In genomic region chr12:111367661-111368221, GRCh38 we compare ENCODE assay signal across 1 cellular context.
TF ChIP-seq lines count a peak whose summit lies in the region.

No MANE protein-coding gene starts in this region.

TF ChIP-seq in HepG2, 621 proteins besides CTCF, POLR2A, EP300 and RAD21 (continued from another document and continues in another):
- TF ChIP-seq HNRNPL (IDR thresholded peaks at IDR 0.05; ENCODE audit: low read depth, low read length) (peak; percentile 100), ZZZ3 (CRISPR knock-in tag; IDR thresholded peaks at IDR 0.05; ENCODE audit: borderline replicate concordance) (peak; percentile 50; the same call in 1 of the 2 replicates), ZNF773 (CRISPR knock-in tag; IDR thresholded peaks at IDR 0.05; ENCODE audit: borderline replicate concordance) (no peak), SAP130 (CRISPR knock-in tag; IDR thresholded peaks at IDR 0.05; ENCODE audit: low read depth) (peak; percentile 88), ZNF12 (CRISPR knock-in tag; IDR thresholded peaks at IDR 0.05) (no peak), ZBTB49 (CRISPR knock-in tag; IDR thresholded peaks at IDR 0.05; ENCODE audit: borderline replicate concordance) (no peak), RXRA (CRISPR knock-in tag; IDR thresholded peaks at IDR 0.05) (peak; percentile 99), ARID4A (CRISPR knock-in tag; IDR thresholded peaks at IDR 0.05; ENCODE audit: borderline replicate concordance) (peak; percentile 78; the same call in 1 of the 2 replicates), DPF2 (CRISPR knock-in tag; IDR thresholded peaks at IDR 0.05; ENCODE audit: borderline replicate concordance, low read depth) (peak; percentile 90), HNRNPLL (IDR thresholded peaks at IDR 0.05; ENCODE audit: low read depth, low read length, poor library complexity, severe bottlenecking) (no peak), ZBTB2 (CRISPR knock-in tag; IDR thresholded peaks at IDR 0.05; ENCODE audit: low read depth) (peak; percentile 66; the same call in 1 of the 2 replicates), NKX3-1 (CRISPR knock-in tag; IDR thresholded peaks at IDR 0.05) (no peak), MAF1 (CRISPR knock-in tag; IDR thresholded peaks at IDR 0.05; ENCODE audit: borderline replicate concordance) (no peak), NPAS2 (CRISPR knock-in tag; IDR thresholded peaks at IDR 0.05; ENCODE audit: borderline replicate concordance) (no peak), ZMYM4 (CRISPR knock-in tag; IDR thresholded peaks at IDR 0.05) (peak; percentile 56; the same call in 1 of the 2 replicates), RBFOX2 (IDR thresholded peaks at IDR 0.05; ENCODE audit: low read depth, low read length) (peak; percentile 47; the same call in 1 of the 2 replicates), ZGPAT (CRISPR knock-in tag; IDR thresholded peaks at IDR 0.05) (peak; percentile 91), SP140L (CRISPR knock-in tag; IDR thresholded peaks at IDR 0.05; ENCODE audit: borderline replicate concordance) (no peak), RFXANK (CRISPR knock-in tag; IDR thresholded peaks at IDR 0.05) (no peak), ZBTB20 (CRISPR knock-in tag; IDR thresholded peaks at IDR 0.05; ENCODE audit: borderline replicate concordance, low read depth) (0 out of 2 replicates have a peak, but pooled peaks have one; percentile 81), HOXA5 (CRISPR knock-in tag; IDR thresholded peaks at IDR 0.05) (0 out of 2 replicates have a peak, but pooled peaks have one; percentile 72), POLR2G (IDR thresholded peaks at IDR 0.05; ENCODE audit: low read depth, low read length) (peak; percentile 72), ZBTB7B (CRISPR knock-in tag; IDR thresholded peaks at IDR 0.05) (peak; percentile 87), MEIS2 (CRISPR knock-in tag; IDR thresholded peaks at IDR 0.05) (peak; percentile 55; the same call in 1 of the 2 replicates), ZNF660 (CRISPR knock-in tag; IDR thresholded peaks at IDR 0.05; ENCODE audit: borderline replicate concordance, low read depth) (no peak), ZNF33A (CRISPR knock-in tag; IDR thresholded peaks at IDR 0.05; ENCODE audit: borderline replicate concordance) (no peak; the same call in 1 of the 2 replicates), ZNF564 (CRISPR knock-in tag; IDR thresholded peaks at IDR 0.05) (peak; percentile 53; the same call in 1 of the 2 replicates), RAD51 (IDR thresholded peaks at IDR 0.05; ENCODE audit: borderline replicate concordance) (no peak), HDAC1 (CRISPR knock-in tag; IDR thresholded peaks at IDR 0.05) (peak; percentile 91), NFIC (IDR thresholded peaks at IDR 0.05; ENCODE audit: low read length) (peak; percentile 47; the same call in 1 of the 2 replicates), BHLHE40 (IDR thresholded peaks at IDR 0.05; ENCODE audit: low read length) (no peak), KLF6 (CRISPR knock-in tag; IDR thresholded peaks at IDR 0.05) (peak; percentile 22; the same call in 1 of the 2 replicates), NR2F6 (IDR thresholded peaks at IDR 0.05) (peak; percentile 92), NR2F6 (CRISPR knock-in tag; IDR thresholded peaks at IDR 0.05) (peak; percentile 94), ZNF225 (CRISPR knock-in tag; IDR thresholded peaks at IDR 0.05) (no peak), TIGD3 (CRISPR knock-in tag; IDR thresholded peaks at IDR 0.05; ENCODE audit: borderline replicate concordance) (no peak)
- TF ChIP-seq, protein P1, sequence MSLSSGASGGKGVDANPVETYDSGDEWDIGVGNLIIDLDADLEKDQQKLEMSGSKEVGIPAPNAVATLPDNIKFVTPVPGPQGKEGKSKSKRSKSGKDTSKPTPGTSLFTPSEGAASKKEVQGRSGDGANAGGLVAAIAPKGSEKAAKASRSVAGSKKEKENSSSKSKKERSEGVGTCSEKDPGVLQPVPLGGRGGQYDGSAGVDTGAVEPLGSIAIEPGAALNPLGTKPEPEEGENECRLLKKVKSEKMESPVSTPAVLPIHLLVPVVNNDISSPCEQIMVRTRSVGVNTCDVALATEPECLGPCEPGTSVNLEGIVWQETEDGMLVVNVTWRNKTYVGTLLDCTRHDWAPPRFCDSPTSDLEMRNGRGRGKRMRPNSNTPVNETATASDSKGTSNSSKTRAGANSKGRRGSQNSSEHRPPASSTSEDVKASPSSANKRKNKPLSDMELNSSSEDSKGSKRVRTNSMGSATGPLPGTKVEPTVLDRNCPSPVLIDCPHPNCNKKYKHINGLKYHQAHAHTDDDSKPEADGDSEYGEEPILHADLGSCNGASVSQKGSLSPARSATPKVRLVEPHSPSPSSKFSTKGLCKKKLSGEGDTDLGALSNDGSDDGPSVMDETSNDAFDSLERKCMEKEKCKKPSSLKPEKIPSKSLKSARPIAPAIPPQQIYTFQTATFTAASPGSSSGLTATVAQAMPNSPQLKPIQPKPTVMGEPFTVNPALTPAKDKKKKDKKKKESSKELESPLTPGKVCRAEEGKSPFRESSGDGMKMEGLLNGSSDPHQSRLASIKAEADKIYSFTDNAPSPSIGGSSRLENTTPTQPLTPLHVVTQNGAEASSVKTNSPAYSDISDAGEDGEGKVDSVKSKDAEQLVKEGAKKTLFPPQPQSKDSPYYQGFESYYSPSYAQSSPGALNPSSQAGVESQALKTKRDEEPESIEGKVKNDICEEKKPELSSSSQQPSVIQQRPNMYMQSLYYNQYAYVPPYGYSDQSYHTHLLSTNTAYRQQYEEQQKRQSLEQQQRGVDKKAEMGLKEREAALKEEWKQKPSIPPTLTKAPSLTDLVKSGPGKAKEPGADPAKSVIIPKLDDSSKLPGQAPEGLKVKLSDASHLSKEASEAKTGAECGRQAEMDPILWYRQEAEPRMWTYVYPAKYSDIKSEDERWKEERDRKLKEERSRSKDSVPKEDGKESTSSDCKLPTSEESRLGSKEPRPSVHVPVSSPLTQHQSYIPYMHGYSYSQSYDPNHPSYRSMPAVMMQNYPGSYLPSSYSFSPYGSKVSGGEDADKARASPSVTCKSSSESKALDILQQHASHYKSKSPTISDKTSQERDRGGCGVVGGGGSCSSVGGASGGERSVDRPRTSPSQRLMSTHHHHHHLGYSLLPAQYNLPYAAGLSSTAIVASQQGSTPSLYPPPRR (CRISPR knock-in tag; IDR thresholded peaks at IDR 0.05; ENCODE audit: borderline replicate concordance), result peak; percentile 93
- TF ChIP-seq, protein P2, sequence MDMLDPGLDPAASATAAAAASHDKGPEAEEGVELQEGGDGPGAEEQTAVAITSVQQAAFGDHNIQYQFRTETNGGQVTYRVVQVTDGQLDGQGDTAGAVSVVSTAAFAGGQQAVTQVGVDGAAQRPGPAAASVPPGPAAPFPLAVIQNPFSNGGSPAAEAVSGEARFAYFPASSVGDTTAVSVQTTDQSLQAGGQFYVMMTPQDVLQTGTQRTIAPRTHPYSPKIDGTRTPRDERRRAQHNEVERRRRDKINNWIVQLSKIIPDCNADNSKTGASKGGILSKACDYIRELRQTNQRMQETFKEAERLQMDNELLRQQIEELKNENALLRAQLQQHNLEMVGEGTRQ (IDR thresholded peaks at IDR 0.05; ENCODE audit: low read depth, low read length), result no peak
- TF ChIP-seq, protein P2 (CRISPR knock-in tag; IDR thresholded peaks at IDR 0.05; ENCODE audit: borderline replicate concordance), result no peak
- TF ChIP-seq, protein P3, sequence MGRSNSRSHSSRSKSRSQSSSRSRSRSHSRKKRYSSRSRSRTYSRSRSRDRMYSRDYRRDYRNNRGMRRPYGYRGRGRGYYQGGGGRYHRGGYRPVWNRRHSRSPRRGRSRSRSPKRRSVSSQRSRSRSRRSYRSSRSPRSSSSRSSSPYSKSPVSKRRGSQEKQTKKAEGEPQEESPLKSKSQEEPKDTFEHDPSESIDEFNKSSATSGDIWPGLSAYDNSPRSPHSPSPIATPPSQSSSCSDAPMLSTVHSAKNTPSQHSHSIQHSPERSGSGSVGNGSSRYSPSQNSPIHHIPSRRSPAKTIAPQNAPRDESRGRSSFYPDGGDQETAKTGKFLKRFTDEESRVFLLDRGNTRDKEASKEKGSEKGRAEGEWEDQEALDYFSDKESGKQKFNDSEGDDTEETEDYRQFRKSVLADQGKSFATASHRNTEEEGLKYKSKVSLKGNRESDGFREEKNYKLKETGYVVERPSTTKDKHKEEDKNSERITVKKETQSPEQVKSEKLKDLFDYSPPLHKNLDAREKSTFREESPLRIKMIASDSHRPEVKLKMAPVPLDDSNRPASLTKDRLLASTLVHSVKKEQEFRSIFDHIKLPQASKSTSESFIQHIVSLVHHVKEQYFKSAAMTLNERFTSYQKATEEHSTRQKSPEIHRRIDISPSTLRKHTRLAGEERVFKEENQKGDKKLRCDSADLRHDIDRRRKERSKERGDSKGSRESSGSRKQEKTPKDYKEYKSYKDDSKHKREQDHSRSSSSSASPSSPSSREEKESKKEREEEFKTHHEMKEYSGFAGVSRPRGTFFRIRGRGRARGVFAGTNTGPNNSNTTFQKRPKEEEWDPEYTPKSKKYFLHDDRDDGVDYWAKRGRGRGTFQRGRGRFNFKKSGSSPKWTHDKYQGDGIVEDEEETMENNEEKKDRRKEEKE (IDR thresholded peaks at IDR 0.05), result no peak
